18 cellular contexts compared by ENCODE assay signal in genomic region chr2:74063486-74063885, GRCh38.
DNase-seq lines count a peak whose midpoint lies in the region; ATAC-seq and TF ChIP-seq lines count a peak whose summit lies in the region.
"Had no signal": no experiment of that assay in that cellular context is flagged by ENCODE, and none has a peak within 500 bp of the region (broad histone marks: within the 10 kb centered on the region; RNA-seq: fewer than 3 reads in every experiment).

No MANE protein-coding gene starts in this region.

- peaks cover 8% of the 10 kb centered on the region for H3K4me1 Mint-ChIP-seq in Calu3 (ENCODE audit: low read depth, unreplicated experiment)

- ATAC-seq in GM21515 (IDR thresholded peaks at IDR 0.05; ENCODE audit: unreplicated experiment), result no peak
- ATAC-seq in GM19455 (IDR thresholded peaks at IDR 0.05; ENCODE audit: unreplicated experiment), result no peak
- ATAC-seq: HepG2, Panc1 had no signal

- H3K27ac ChIP-seq in tibial nerve, result no peak overlapping the region
- H3K27ac ChIP-seq: GM23248, KMS-11, SK-N-MC had no signal

- WGBS in tibial nerve, 2 donors, result 97 to 98% methylated on average over 3 of the region's 3 CpGs

- no peak overlapping the region for H3K4me3 Mint-ChIP-seq in Calu3 (ENCODE audit: low read depth, unreplicated experiment)

- H3K4me3 ChIP-seq in NB4 (ENCODE audit: low read depth, low read length) (no peak overlapping the region), tibial nerve (no peak overlapping the region)
- H3K4me3 ChIP-seq: GM23248, MG63, SK-N-MC had no signal

- TF ChIP-seq CTCF in NB4 (IDR thresholded peaks at IDR 0.05; ENCODE audit: low read depth, low read length), result no peak
- no peak for TF ChIP-seq CTCF in Calu3 (IDR thresholded peaks at IDR 0.05; ENCODE audit: unreplicated experiment)
- no peak for TF ChIP-seq CTCF in tibial nerve (IDR thresholded peaks at IDR 0.05)

- intact Hi-C loops in Calu3 (cut with micrococcal nuclease; ENCODE audit: unreplicated experiment), result no loop called here

- no peak for TF ChIP-seq EP300 in tibial nerve (IDR thresholded peaks at IDR 0.05)

- TF ChIP-seq POLR2A in NB4 (IDR thresholded peaks at IDR 0.05; ENCODE audit: extremely low read depth, insufficient read length) (no peak), tibial nerve (IDR thresholded peaks at IDR 0.05) (no peak)

- no peaks in the 10 kb centered on the region for H3K4me1 ChIP-seq in tibial nerve
- H3K4me1 ChIP-seq: Caco-2 had no signal

- no peaks in the 10 kb centered on the region for H3K27me3 Mint-ChIP-seq in Calu3 (ENCODE audit: unreplicated experiment)

- H3K9me3 Mint-ChIP-seq in Calu3 (ENCODE audit: low read depth, unreplicated experiment), result no peaks in the 10 kb centered on the region

- no peaks in the 10 kb centered on the region for H3K36me3 Mint-ChIP-seq in Calu3 (ENCODE audit: insufficient read depth, unreplicated experiment)

- DNase-seq in EH (ENCODE audit: low read depth) (peak; percentile 30), NB4 (ENCODE audit: low read depth) (peak; percentile 36), fibroblast of gingiva (ENCODE audit: low read depth) (peak; percentile 34), non-pigmented ciliary epithelial cell (ENCODE audit: low read depth) (peak; percentile 26), Calu3 (no peak), tibial nerve (ENCODE audit: low spot score in 2 of 2) (no peak)
- DNase-seq: Caco-2, GM23248, MG63, NCI-H1092 treated with DMSO at 0.1 percent for 48 hours, NCI-H2107, NCI-H2227 treated with DMSO at 0.1 percent for 48 hours had no signal

- no peaks in the 10 kb centered on the region for H3K36me3 ChIP-seq in tibial nerve
- H3K36me3 ChIP-seq: MG63 had no signal

- no peaks in the 10 kb centered on the region for H3K9me3 ChIP-seq in tibial nerve
- H3K9me3 ChIP-seq: Caco-2, MG63 had no signal

- H3K27me3 ChIP-seq in tibial nerve, result no peaks in the 10 kb centered on the region
- H3K27me3 ChIP-seq: MG63 had no signal

- H3K27ac Mint-ChIP-seq in Calu3 (ENCODE audit: unreplicated experiment), result no peak overlapping the region

- CTCF ChIA-PET in Calu3 (lab: Charles Lee), result interaction anchor here (0.7 kb wide), 1 partner anchor 46 kb away, joined by 6 read pairs; no protein-coding TSS in a partner anchor

- BruUV-seq in Calu3 (replicated peaks; lab: Mats Ljungman, UMichigan), result no TSS peak

Comparison
In these comparisons a context has a peak if more than half of its experiments do, and no peak if none do; other contexts are left out.
1. DNase-seq: peak in EH (single experiment), NB4 (single experiment), fibroblast of gingiva (single experiment) and non-pigmented ciliary epithelial cell (single experiment); none in Calu3 (single experiment) and tibial nerve (0 of 2).